ENCODE assay signal across 8 cellular contexts in genomic region chr5:57650360-57651069, GRCh38.
A peak's percentile ranks its signal among the peaks of the same experiment; 100 is the strongest.
DNase-seq lines count a peak whose midpoint lies in the region; ATAC-seq and TF ChIP-seq lines count a peak whose summit lies in the region.

No MANE protein-coding gene starts in this region.

- no peak overlapping the region for H3K4ac ChIP-seq in trophoblast cell (ENCODE audit: low read depth, low read length)

- no peak overlapping the region for H3K4me3 ChIP-seq in fibroblast of the aortic adventitia (ENCODE audit: low read depth, low read length)
- H3K4me3 ChIP-seq in trophoblast cell (ENCODE audit: low read depth, low read length) = no peak overlapping the region

- H3K4me3 Mint-ChIP-seq in activated CD4-positive, alpha-beta T cell treated with anti-CD3 and anti-CD28 coated beads, Interleukin-2, amount 10 ng/mL, durations not matched to agents 24 days and 14 days = no peak overlapping the region

- no peak overlapping the region for H2BK5ac ChIP-seq in trophoblast cell (ENCODE audit: low read depth, low read length, poor library complexity)

- no peaks in the 10 kb centered on the region for H3K27me3 ChIP-seq in trophoblast cell (ENCODE audit: insufficient read depth, low read length)

- peak overlapping the region; percentile 50 for H2BK12ac ChIP-seq in trophoblast cell (ENCODE audit: low read length)

- H3K9me3 Mint-ChIP-seq in activated CD4-positive, alpha-beta T cell treated with anti-CD3 and anti-CD28 coated beads, Interleukin-2, amount 10 ng/mL, durations not matched to agents 24 days and 14 days = no peaks in the 10 kb centered on the region

- H3K4me1 Mint-ChIP-seq in activated CD4-positive, alpha-beta T cell treated with anti-CD3 and anti-CD28 coated beads, Interleukin-2, amount 10 ng/mL, durations not matched to agents 24 days and 14 days = no peaks in the 10 kb centered on the region

- peak; percentile 71 for TF ChIP-seq CTCF in fibroblast of the aortic adventitia (IDR thresholded peaks at IDR 0.05; ENCODE audit: insufficient read depth, low read length)

- H3K79me1 ChIP-seq in trophoblast cell (ENCODE audit: low read length) = peaks cover 8% of the 10 kb centered on the region

- no peaks in the 10 kb centered on the region for H3K79me2 ChIP-seq in trophoblast cell (ENCODE audit: control insufficient read depth, insufficient read depth, low read length, poor library complexity)

- peak overlapping the region; percentile 58 for H4K91ac ChIP-seq in trophoblast cell (ENCODE audit: low read depth, low read length)

- H2AFZ ChIP-seq in trophoblast cell (ENCODE audit: insufficient read depth, low read length, poor library complexity) = peak overlapping the region; percentile 6

- H3K23ac ChIP-seq in trophoblast cell (ENCODE audit: low read length) = no peak overlapping the region

- peak overlapping the region; percentile 42 for H3K27ac ChIP-seq in trophoblast cell (ENCODE audit: low read depth, low read length)

- peak overlapping the region; percentile 62 for H2BK120ac ChIP-seq in trophoblast cell (ENCODE audit: insufficient read depth, low read length, poor library complexity)

- peak overlapping the region; percentile 27 for H3K14ac ChIP-seq in trophoblast cell (ENCODE audit: low read length)

- H3K27ac Mint-ChIP-seq in activated CD4-positive, alpha-beta T cell treated with anti-CD3 and anti-CD28 coated beads, Interleukin-2, amount 10 ng/mL, durations not matched to agents 24 days and 14 days = no peak overlapping the region

- H4K8ac ChIP-seq in trophoblast cell (ENCODE audit: low read depth, low read length) = peak overlapping the region; percentile 64

- DNase-seq in activated CD4-positive, alpha-beta T cell treated with anti-CD3 and anti-CD28 coated beads, Interleukin-2, amount 10 ng/mL, durations not matched to agents 24 days and 14 days = peak; percentile 70
- DNase-seq in activated CD4-positive, alpha-beta T cell treated with anti-CD3 and anti-CD28 coated beads, Interleukin-2, amount 50 U/mL, for 4 hours = no peak
- DNase-seq in HT-29 (ENCODE audit: low spot score) (peak; percentile 84), SKM-1 treated with dmso at 0.1 percent for 144 hours (lab: John Stamatoyannopoulos, UW; ENCODE audit: unreplicated experiment) (peak; percentile 63), fibroblast of the aortic adventitia (ENCODE audit: low read depth) (peak; percentile 57), trophoblast cell (peak; percentile 41 to 86)
- no peak for DNase-seq in NK-92 treated with Interleukin-12 subunit alpha and Interleukin-12 subunit beta, amount 100 ng/mL, for 24 hours (lab: John Stamatoyannopoulos, UW)

- H4K12ac ChIP-seq in trophoblast cell (ENCODE audit: low read depth, low read length) = no peak overlapping the region

- intact Hi-C loops in activated CD4-positive, alpha-beta T cell treated with anti-CD3 and anti-CD28 coated beads, Interleukin-2, amount 10 ng/mL, durations not matched to agents 24 days and 14 days (cut with micrococcal nuclease) = loop anchor here (1.0 to 5.0 kb wide), 2 partner anchors 353 to 812 kb away; no protein-coding TSS in a partner anchor

- no peak overlapping the region for H3K4me2 ChIP-seq in trophoblast cell (ENCODE audit: low read length)

- H2AK5ac ChIP-seq in trophoblast cell (ENCODE audit: low read length) = peak overlapping the region; percentile 27

- peak overlapping the region; percentile 41 for H3K18ac ChIP-seq in trophoblast cell (ENCODE audit: low read length)

- no CpG with 5 or more reads among the region's 6 CpGs for whole genome bisulfite sequencing in trophoblast cell (ENCODE audit: extremely low coverage, insufficient coverage, insufficient read length)

- no peaks in the 10 kb centered on the region for H3K36me3 ChIP-seq in trophoblast cell (ENCODE audit: control insufficient read depth in 1 of 2, insufficient read depth in 2 of 2, low read length in 2 of 2)

- H3K9ac ChIP-seq in trophoblast cell (ENCODE audit: low read length) = no peak overlapping the region

- no peaks in the 10 kb centered on the region for H3K36me3 Mint-ChIP-seq in activated CD4-positive, alpha-beta T cell treated with anti-CD3 and anti-CD28 coated beads, Interleukin-2, amount 10 ng/mL, durations not matched to agents 24 days and 14 days (ENCODE audit: low read depth)

- peaks cover 16% of the 10 kb centered on the region for H3K27me3 Mint-ChIP-seq in activated CD4-positive, alpha-beta T cell treated with anti-CD3 and anti-CD28 coated beads, Interleukin-2, amount 10 ng/mL, durations not matched to agents 24 days and 14 days

- peak; percentile 93 for ATAC-seq in GM21576 (IDR thresholded peaks at IDR 0.05; ENCODE audit: unreplicated experiment)

- peaks cover 8 to 11% of the 10 kb centered on the region in 2 experiments for H3K4me1 ChIP-seq in trophoblast cell (ENCODE audit: control insufficient read depth in 1 of 2, insufficient read depth in 2 of 2, low read length in 2 of 2)

- H3K9me3 ChIP-seq in trophoblast cell (ENCODE audit: insufficient read depth, low read depth, low read length) = peaks cover 2% of the 10 kb centered on the region

Comparison
In these comparisons a context has a peak if more than half of its experiments do, and no peak if none do; other contexts are left out.
1. DNase-seq: peak in activated CD4-positive, alpha-beta T cell treated with anti-CD3 and anti-CD28 coated beads, Interleukin-2, amount 10 ng/mL, durations not matched to agents 24 days and 14 days (single experiment), HT-29 (single experiment), SKM-1 treated with dmso at 0.1 percent for 144 hours (single experiment), fibroblast of the aortic adventitia (single experiment) and trophoblast cell (2 of 2); none in activated CD4-positive, alpha-beta T cell treated with anti-CD3 and anti-CD28 coated beads, Interleukin-2, amount 50 U/mL, for 4 hours (0 of 2) and NK-92 treated with Interleukin-12 subunit alpha and Interleukin-12 subunit beta, amount 100 ng/mL, for 24 hours (single experiment).